Comparison of ENCODE assay signal across 9 cellular contexts in the genomic region with DNA sequence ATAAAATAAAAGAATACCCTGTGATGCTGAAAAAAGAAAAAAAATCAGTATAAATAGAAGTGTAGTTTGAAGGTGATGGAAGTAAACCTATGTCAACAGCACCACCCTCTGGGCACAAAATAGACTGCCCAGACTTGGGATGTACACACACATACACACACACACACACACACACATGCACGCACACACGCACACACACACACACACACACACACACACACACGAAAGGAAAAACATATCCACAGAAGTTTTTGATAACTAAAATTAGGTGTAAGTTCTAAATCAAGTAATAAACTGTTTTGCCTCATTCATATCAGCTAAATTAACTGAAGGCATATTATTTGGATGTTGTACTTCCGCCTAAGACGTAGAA. TPM values are rescaled to one million over a fixed set of nuclear protein-coding genes. Genes with fewer than 3 reads are reported as not detected.
DNase-seq lines count a peak whose midpoint lies in the region; FAIRE-seq and TF ChIP-seq lines count a peak whose summit lies in the region.
"Had no signal": no experiment of that assay in that cellular context is flagged by ENCODE, and none has a peak within 500 bp of the region (broad histone marks: within the 10 kb centered on the region; RNA-seq: fewer than 3 reads in every experiment).

No MANE protein-coding gene starts in this region.

- H3K4me1 ChIP-seq in kidney (ENCODE audit: control insufficient read depth in 1 of 2, insufficient read depth in 1 of 2, low read depth in 1 of 2, low read length in 2 of 2) = no peaks in the 10 kb centered on the region
- H3K4me1 ChIP-seq in testis = no peaks in the 10 kb centered on the region

- H3K36me3 Mint-ChIP-seq in HFFc6 (ENCODE audit: low read depth) = peaks cover 9% of the 10 kb centered on the region; the same call in 1 of the 2 replicates

- peaks cover 24% of the 10 kb centered on the region for H3K4me1 Mint-ChIP-seq in HFFc6 (ENCODE audit: low read depth)

- in situ Hi-C loops in astrocyte of the spinal cord (cut with HindIII; ENCODE audit: low sequenced_read_pairs) = no loop called here

- H3K27me3 Mint-ChIP-seq in HFFc6 (ENCODE audit: insufficient read depth) = no peaks in the 10 kb centered on the region
- H3K27me3 Mint-ChIP-seq: CD4-positive, alpha-beta T cell had no signal

- H3K36me3 ChIP-seq in kidney (ENCODE audit: control insufficient read depth in 1 of 2, insufficient read depth in 2 of 2, low read length in 2 of 2) = no peaks in the 10 kb centered on the region
- no peaks in the 10 kb centered on the region for H3K36me3 ChIP-seq in testis (ENCODE audit: low read depth, missing control alignments)

- no peak overlapping the region for H3K9ac ChIP-seq in kidney (ENCODE audit: low read length in 2 of 2)

- H3K27me3 ChIP-seq in testis = no peaks in the 10 kb centered on the region

- H3K4me3 Mint-ChIP-seq in HFFc6 = no peak overlapping the region
- H3K4me3 Mint-ChIP-seq: CD4-positive, alpha-beta T cell had no signal

- H3K27ac ChIP-seq in kidney (ENCODE audit: low read depth in 2 of 2, low read length in 2 of 2) (no peak overlapping the region), testis (peak overlapping the region in 1 of 2 donors; percentile 28)

- WGBS in testis, 2 donors = 42 to 43% methylated on average over 5 of the region's 5 CpGs

- TF ChIP-seq CTCF in HFFc6 (IDR thresholded peaks at IDR 0.05) (peak; percentile 69), astrocyte of the spinal cord (IDR thresholded peaks at IDR 0.05; ENCODE audit: low read depth, low read length) (peak; percentile 57), kidney (IDR thresholded peaks at IDR 0.05; ENCODE audit: borderline replicate concordance, extremely low read depth, insufficient read depth) (peak; percentile 27), testis (IDR thresholded peaks at IDR 0.05) (peak; percentile 13 to 68 (median 34))

- intact Hi-C loops in kidney (cut with DNase I) (no loop called here), testis (cut with DNase I; ENCODE audit: low total_unique reads) (loop anchor here (5.0 kb wide), 1 partner anchor 284 kb away; no protein-coding TSS in a partner anchor)

- no peaks in the 10 kb centered on the region for H3K9me3 Mint-ChIP-seq in HFFc6
- H3K9me3 Mint-ChIP-seq: CD4-positive, alpha-beta T cell had no signal

- H3K27ac Mint-ChIP-seq in HFFc6 = no peak overlapping the region
- H3K27ac Mint-ChIP-seq: CD4-positive, alpha-beta T cell had no signal

- H3K9me3 ChIP-seq in kidney (ENCODE audit: control insufficient read depth in 1 of 2, low read length in 2 of 2) (no peaks in the 10 kb centered on the region), testis (no peaks in the 10 kb centered on the region)

- no peak for TF ChIP-seq POLR2A in testis (IDR thresholded peaks at IDR 0.05)

- H3K4me3 ChIP-seq in astrocyte of the spinal cord (ENCODE audit: low read depth, low read length) (no peak overlapping the region), kidney (ENCODE audit: low read length in 2 of 2) (no peak overlapping the region), testis (no peak overlapping the region)

- FAIRE-seq in kidney (lab: Jason Lieb, UNC) = no peak

- DNase-seq in NCI-H345 (lab: John Stamatoyannopoulos, UW) (peak; percentile 28), NCI-H345 treated with DMSO at 0.1 percent for 48 hours (lab: John Stamatoyannopoulos, UW; ENCODE audit: unreplicated experiment) (no peak), HFFc6 (peak; percentile 78), NCI-H526 (lab: John Stamatoyannopoulos, UW) (peak; percentile 41 to 55), astrocyte of the spinal cord (ENCODE audit: low read depth, low spot score) (peak; percentile 78), kidney (no peak), testis (peak; percentile 78)
- DNase-seq in stimulated activated naive CD4-positive, alpha-beta T cell treated with Interleukin-2 at 50 U/mL for 16 hours (lab: John Stamatoyannopoulos, UW) = no peak

RNA-seq across cellular contexts. Expression of gene ANXA5, which starts 40.5 kb away (rescaled TPM):
- 1,000 to 10,000 TPM in 4 of 6 experiments, 100 to 1,000 TPM in 2; 934 to 1,075 (median 1,012) TPM for total RNA-seq in HFFc6 (2021; fragmentation: NEBNext Ultra II Directional; extraction: Animal tissue kit (Norgen Biotek cat#: 25700))
- 302 TPM for total RNA-seq in kidney
- 248 TPM for polyA plus RNA-seq in kidney (ENCODE audit: insufficient read depth, low read depth, low replicate concordance)
- total RNA-seq in testis = 100 to 1,000 TPM; 193 to 264 TPM
- polyA plus RNA-seq in testis (ENCODE audit: insufficient read depth, low read depth, low replicate concordance) = 250 TPM

Comparison
In these comparisons a context has a peak if more than half of its experiments do, and no peak if none do; other contexts are left out.
1. DNase-seq: peak in NCI-H345 (single experiment), HFFc6 (single experiment), NCI-H526 (2 of 2), astrocyte of the spinal cord (single experiment) and testis (single experiment); none in NCI-H345 treated with DMSO at 0.1 percent for 48 hours (single experiment), kidney (single experiment) and stimulated activated naive CD4-positive, alpha-beta T cell treated with Interleukin-2 at 50 U/mL for 16 hours (single experiment).
2. Peak in every context shown above with its lines, with median percentiles within 50 percentile points of each other: CTCF ChIP-seq.